Comparison of ENCODE assay signal across 9 cellular contexts in the genomic region with DNA sequence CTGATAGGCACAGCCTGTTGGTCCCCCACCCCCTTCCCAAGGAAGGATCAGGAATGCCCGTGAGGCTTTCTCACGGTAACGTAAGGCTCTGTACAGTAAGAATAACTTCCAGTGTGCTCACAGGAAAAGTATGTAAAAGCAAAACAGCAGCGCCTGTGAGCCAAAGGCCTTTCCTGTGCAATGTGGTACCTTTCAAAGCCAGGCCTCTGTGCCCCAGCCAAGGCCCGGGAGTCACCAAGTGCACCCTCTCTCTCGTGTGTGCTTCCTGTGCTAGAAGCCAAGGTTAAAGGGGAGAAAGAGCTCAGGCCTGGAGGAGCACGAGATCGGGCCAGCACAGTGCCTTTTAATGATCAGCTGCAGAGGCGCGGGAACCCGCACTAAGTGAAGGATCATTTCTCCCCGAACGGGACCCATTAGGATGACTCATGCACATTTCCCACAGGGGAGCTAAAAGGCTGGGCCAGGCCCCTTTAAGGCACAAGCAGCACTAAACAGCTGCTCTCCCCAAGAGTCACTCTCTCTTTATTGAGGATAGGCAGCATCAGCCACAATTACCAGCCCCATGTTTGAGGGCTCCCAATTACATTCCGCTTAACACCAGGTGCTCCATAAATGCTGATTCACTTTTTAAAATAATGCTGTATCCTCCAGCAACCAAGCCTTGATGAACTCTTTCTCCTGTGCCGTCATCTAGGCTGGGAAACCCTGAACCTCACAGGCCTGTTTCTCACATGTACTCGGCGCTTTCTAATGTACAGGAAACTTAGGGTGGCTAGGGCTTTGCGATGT. TPM values are rescaled to one million over a fixed set of nuclear protein-coding genes. Genes with fewer than 3 reads are reported as not detected.
DNase-seq lines count a peak whose midpoint lies in the region; ATAC-seq and TF ChIP-seq lines count a peak whose summit lies in the region.
"Had no signal": no experiment of that assay in that cellular context is flagged by ENCODE, and none has a peak within 500 bp of the region (broad histone marks: within the 10 kb centered on the region; RNA-seq: fewer than 3 reads in every experiment).

No MANE protein-coding gene starts in this region.

- no peak overlapping the region for H3K27ac Mint-ChIP-seq in activated naive CD8-positive, alpha-beta T cell treated with anti-CD3 and anti-CD28 coated beads, Interleukin-2, amount 50 U/mL, for 24 hours
- no peak overlapping the region for H3K27ac Mint-ChIP-seq in activated CD8-positive, alpha-beta T cell treated with anti-CD3 and anti-CD28 coated beads, Interleukin-2, amount 10 ng/mL, durations not matched to agents 7 days and 5 days
- H3K27ac Mint-ChIP-seq: T-helper 1 cell treated with Interleukin-12 subunit alpha and Interleukin-12 subunit beta and Interleukin-4 antibody, amounts not matched to agents 30 μg/mL and 1 μg/mL, for 36 hours had no signal

- H3K27me3 ChIP-seq in Peyer's patch (no peaks in the 10 kb centered on the region), WERI-Rb-1 (ENCODE audit: insufficient read depth, low read depth, severe bottlenecking) (no peaks in the 10 kb centered on the region)

- POLR2A ChIA-PET in activated CD8-positive, alpha-beta T cell treated with anti-CD3 and anti-CD28 coated beads, Interleukin-2, amount 10 ng/mL, durations not matched to agents 7 days and 5 days (lab: Charles Lee), result no interaction called here

- no peaks in the 10 kb centered on the region for H3K9me3 ChIP-seq in Peyer's patch
- no peaks in the 10 kb centered on the region for H3K9me3 ChIP-seq in WERI-Rb-1 (ENCODE audit: severe bottlenecking)

- TF ChIP-seq POLR2A in Peyer's patch (IDR thresholded peaks at IDR 0.05), result no peak

- H3K36me3 ChIP-seq in Peyer's patch (no peaks in the 10 kb centered on the region), WERI-Rb-1 (peaks cover 16% of the 10 kb centered on the region)

- CTCF ChIA-PET in activated CD8-positive, alpha-beta T cell treated with anti-CD3 and anti-CD28 coated beads, Interleukin-2, amount 10 ng/mL, durations not matched to agents 7 days and 5 days (lab: Charles Lee), result no interaction called here

- 0 out of 2 replicates have a peak overlapping the region, but pooled peaks have one; percentile 10 for H3K4me3 ChIP-seq in HFF-Myc (replicated peaks; ENCODE audit: low read depth, low read length)
- no peak overlapping the region for H3K4me3 ChIP-seq in Peyer's patch
- no peak overlapping the region for H3K4me3 ChIP-seq in fibroblast of villous mesenchyme (ENCODE audit: low read depth, low read length)
- H3K4me3 ChIP-seq in WERI-Rb-1 (ENCODE audit: low read depth, low read length), result no peak overlapping the region

- H3K4me1 ChIP-seq in Peyer's patch, result peaks cover 0 to 52% (median 1%) of the 10 kb centered on the region in 4 donors

- no peaks in the 10 kb centered on the region for H3K27me3 Mint-ChIP-seq in activated naive CD8-positive, alpha-beta T cell treated with anti-CD3 and anti-CD28 coated beads, Interleukin-2, amount 50 U/mL, for 24 hours
- no peaks in the 10 kb centered on the region for H3K27me3 Mint-ChIP-seq in activated CD8-positive, alpha-beta T cell treated with anti-CD3 and anti-CD28 coated beads, Interleukin-2, amount 10 ng/mL, durations not matched to agents 7 days and 5 days (ENCODE audit: low read depth)

- TF ChIP-seq CTCF in HFF-Myc (IDR thresholded peaks at IDR 0.05; ENCODE audit: low read depth, low read length, missing control alignments) (no peak), Peyer's patch (IDR thresholded peaks at IDR 0.05) (no peak), fibroblast of villous mesenchyme (IDR thresholded peaks at IDR 0.05; ENCODE audit: insufficient read depth, low read depth, low read length) (no peak), WERI-Rb-1 (IDR thresholded peaks at IDR 0.05; ENCODE audit: low read depth, low read length) (no peak)

- H3K4me3 Mint-ChIP-seq in activated naive CD8-positive, alpha-beta T cell treated with anti-CD3 and anti-CD28 coated beads, Interleukin-2, amount 50 U/mL, for 24 hours, result no peak overlapping the region
- no peak overlapping the region for H3K4me3 Mint-ChIP-seq in activated CD8-positive, alpha-beta T cell treated with anti-CD3 and anti-CD28 coated beads, Interleukin-2, amount 10 ng/mL, durations not matched to agents 7 days and 5 days
- H3K4me3 Mint-ChIP-seq: T-helper 1 cell treated with Interleukin-12 subunit alpha and Interleukin-12 subunit beta and Interleukin-4 antibody, amounts not matched to agents 30 μg/mL and 1 μg/mL, for 36 hours had no signal

- no peak for ATAC-seq in activated naive CD8-positive, alpha-beta T cell treated with anti-CD3 and anti-CD28 coated beads, Interleukin-2, amount 50 U/mL, for 24 hours
- ATAC-seq in activated CD8-positive, alpha-beta T cell treated with anti-CD3 and anti-CD28 coated beads, Interleukin-2, amount 10 ng/mL, durations not matched to agents 7 days and 5 days, result no peak

- no peaks in the 10 kb centered on the region for H3K36me3 Mint-ChIP-seq in activated naive CD8-positive, alpha-beta T cell treated with anti-CD3 and anti-CD28 coated beads, Interleukin-2, amount 50 U/mL, for 24 hours (ENCODE audit: low read depth)
- H3K36me3 Mint-ChIP-seq in activated CD8-positive, alpha-beta T cell treated with anti-CD3 and anti-CD28 coated beads, Interleukin-2, amount 10 ng/mL, durations not matched to agents 7 days and 5 days (ENCODE audit: low read depth), result no peaks in the 10 kb centered on the region

- no peaks in the 10 kb centered on the region for H3K9me3 Mint-ChIP-seq in activated naive CD8-positive, alpha-beta T cell treated with anti-CD3 and anti-CD28 coated beads, Interleukin-2, amount 50 U/mL, for 24 hours
- no peaks in the 10 kb centered on the region for H3K9me3 Mint-ChIP-seq in activated CD8-positive, alpha-beta T cell treated with anti-CD3 and anti-CD28 coated beads, Interleukin-2, amount 10 ng/mL, durations not matched to agents 7 days and 5 days (ENCODE audit: insufficient read depth)
- H3K9me3 Mint-ChIP-seq: T-helper 1 cell treated with Interleukin-12 subunit alpha and Interleukin-12 subunit beta and Interleukin-4 antibody, amounts not matched to agents 30 μg/mL and 1 μg/mL, for 36 hours had no signal

- peaks cover 4% of the 10 kb centered on the region for H3K4me1 Mint-ChIP-seq in activated naive CD8-positive, alpha-beta T cell treated with anti-CD3 and anti-CD28 coated beads, Interleukin-2, amount 50 U/mL, for 24 hours
- peaks cover 7% of the 10 kb centered on the region for H3K4me1 Mint-ChIP-seq in activated CD8-positive, alpha-beta T cell treated with anti-CD3 and anti-CD28 coated beads, Interleukin-2, amount 10 ng/mL, durations not matched to agents 7 days and 5 days (ENCODE audit: low read depth)

- DNase-seq in HFF-Myc (ENCODE audit: extremely low read depth, low read depth), result peak; percentile 88
- DNase-seq in Peyer's patch, result no peak
- DNase-seq in fibroblast of villous mesenchyme (ENCODE audit: low read depth), result peak; percentile 93
- DNase-seq in retina, result peak; percentile 66
- DNase-seq in WERI-Rb-1, result no peak
- no peak for DNase-seq in activated naive CD8-positive, alpha-beta T cell treated with anti-CD3 and anti-CD28 coated beads, Interleukin-2, amount 50 U/mL, for 24 hours
- no peak for DNase-seq in activated CD8-positive, alpha-beta T cell treated with anti-CD3 and anti-CD28 coated beads, Interleukin-2, amount 10 ng/mL, durations not matched to agents 7 days and 5 days
- no peak for DNase-seq in activated CD4-positive, CD25-positive, alpha-beta regulatory T cell treated with anti-CD3 and anti-CD28 coated beads, Interleukin-2, amount 50 U/mL, for 72 hours

- H3K27ac ChIP-seq in Peyer's patch, result peak overlapping the region in 3 of 4 donors; percentile 38 to 65 (median 42)
- no peak overlapping the region for H3K27ac ChIP-seq in WERI-Rb-1

RNA-seq across cellular contexts. Expression of a gene that starts 42.8 kb away (rescaled TPM):
- total RNA-seq in Peyer's patch (10 to 100 TPM; 14.5 to 31.1 (median 25.6) TPM), fibroblast of villous mesenchyme (16.8 and 19.9 TPM in 2 replicates)
- under 1 TPM; 0.57 to 0.58 TPM for total RNA-seq in activated CD8-positive, alpha-beta T cell treated with anti-CD3 and anti-CD28 coated beads, Interleukin-2, amount 10 ng/mL, durations not matched to agents 7 days and 5 days

Comparison
In these comparisons a context has a peak if more than half of its experiments do, and no peak if none do; other contexts are left out.
1. DNase-seq: peak in HFF-Myc (single experiment), fibroblast of villous mesenchyme (single experiment) and retina (single experiment); none in Peyer's patch (0 of 3), WERI-Rb-1 (single experiment), activated naive CD8-positive, alpha-beta T cell treated with anti-CD3 and anti-CD28 coated beads, Interleukin-2, amount 50 U/mL, for 24 hours (single experiment), activated CD8-positive, alpha-beta T cell treated with anti-CD3 and anti-CD28 coated beads, Interleukin-2, amount 10 ng/mL, durations not matched to agents 7 days and 5 days (single experiment) and activated CD4-positive, CD25-positive, alpha-beta regulatory T cell treated with anti-CD3 and anti-CD28 coated beads, Interleukin-2, amount 50 U/mL, for 72 hours (single experiment).
2. RNA of a gene that starts 42.8 kb away (total RNA-seq): 14.5 to 31.1 TPM in Peyer's patch and 16.8 to 19.9 TPM in fibroblast of villous mesenchyme; 0.57 to 0.58 TPM in activated CD8-positive, alpha-beta T cell treated with anti-CD3 and anti-CD28 coated beads, Interleukin-2, amount 10 ng/mL, durations not matched to agents 7 days and 5 days; every median in the first group is over 4 times any median in the second.